Comparison of ENCODE assay signal across 10 cellular contexts in the genomic region with DNA sequence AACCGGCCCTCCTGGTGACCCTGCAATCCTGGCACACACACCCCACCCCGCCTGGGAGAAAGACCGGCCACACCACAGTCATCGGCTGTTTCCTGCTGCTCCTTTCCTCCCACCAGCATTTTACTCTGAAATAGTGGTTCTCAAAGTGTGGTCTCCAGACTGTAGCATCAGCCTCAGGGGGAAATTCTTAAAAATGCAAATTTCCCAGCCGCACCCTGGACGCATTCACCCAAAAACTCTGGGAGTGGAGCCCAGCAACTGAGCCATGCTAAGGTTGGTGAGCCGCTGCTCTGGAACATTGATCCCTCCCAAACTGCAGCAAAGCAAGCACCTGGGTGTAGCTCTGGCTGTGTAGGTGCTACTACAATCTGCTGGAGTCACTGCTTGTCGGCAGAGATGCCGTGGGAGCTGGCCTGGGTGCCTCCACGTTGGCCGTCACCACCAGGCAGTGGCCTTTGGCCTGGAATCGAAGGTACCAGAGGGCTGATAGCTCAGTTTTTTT. TPM values are rescaled to one million over a fixed set of nuclear protein-coding genes. Genes with fewer than 3 reads are reported as not detected.
DNase-seq lines count a peak whose midpoint lies in the region; ATAC-seq lines count a peak whose summit lies in the region.
"Had no signal": no experiment of that assay in that cellular context is flagged by ENCODE, and none has a peak within 500 bp of the region (broad histone marks: within the 10 kb centered on the region; RNA-seq: fewer than 3 reads in every experiment).

No MANE protein-coding gene starts in this region.

- H3K27ac ChIP-seq in muscle layer of colon (ENCODE audit: low read depth, low read length), result peak overlapping the region; percentile 68

- no peaks in the 10 kb centered on the region for H3K27me3 ChIP-seq in muscle layer of colon (ENCODE audit: control insufficient read depth in 1 of 2, insufficient read depth in 2 of 2, low read length in 2 of 2)

- H3K36me3 Mint-ChIP-seq in activated naive CD8-positive, alpha-beta T cell treated with anti-CD3 and anti-CD28 coated beads for 36 hours, result peaks cover 1% of the 10 kb centered on the region

- no peaks in the 10 kb centered on the region for H3K9me3 ChIP-seq in muscle layer of colon (ENCODE audit: low read length)
- H3K9me3 ChIP-seq: SK-N-SH had no signal

- peaks cover 21% of the 10 kb centered on the region for H3K4me1 Mint-ChIP-seq in activated naive CD8-positive, alpha-beta T cell treated with anti-CD3 and anti-CD28 coated beads for 36 hours

- H3K9ac ChIP-seq in muscle layer of colon (ENCODE audit: low read length), result no peak overlapping the region
- H3K9ac ChIP-seq: SK-N-SH had no signal

- H3K4me3 Mint-ChIP-seq in activated naive CD8-positive, alpha-beta T cell treated with anti-CD3 and anti-CD28 coated beads for 36 hours, result no peak overlapping the region

- DNase-seq in stimulated activated naive CD4-positive, alpha-beta T cell treated with Interleukin-2 at 50 U/mL for 16 hours (lab: John Stamatoyannopoulos, UW), result peak; percentile 12
- DNase-seq in stimulated activated naive CD4-positive, alpha-beta T cell (lab: John Stamatoyannopoulos, UW), result no peak
- DNase-seq in activated naive CD8-positive, alpha-beta T cell treated with anti-CD3 and anti-CD28 coated beads for 36 hours, result peak; percentile 13
- no peak for DNase-seq in cortex of kidney (lab: John Stamatoyannopoulos, UW)
- no peak for DNase-seq in DMS153 (lab: John Stamatoyannopoulos, UW)
- DNase-seq: DMS 273 treated with DMSO at 0.1 percent for 48 hours, SK-N-SH had no signal

- peaks cover 4% of the 10 kb centered on the region for H3K27me3 Mint-ChIP-seq in activated naive CD8-positive, alpha-beta T cell treated with anti-CD3 and anti-CD28 coated beads for 36 hours

- ATAC-seq in GM18498 (IDR thresholded peaks at IDR 0.05; ENCODE audit: unreplicated experiment), result no peak
- ATAC-seq in GM21423 (IDR thresholded peaks at IDR 0.05; ENCODE audit: unreplicated experiment), result no peak

- H3K9me3 Mint-ChIP-seq in activated naive CD8-positive, alpha-beta T cell treated with anti-CD3 and anti-CD28 coated beads for 36 hours, result peaks cover 4% of the 10 kb centered on the region

- H3K4me3 ChIP-seq in muscle layer of colon (ENCODE audit: low read depth in 1 of 2, low read length in 2 of 2), result peak overlapping the region in 1 of 2 donors; percentile 82

- no peaks in the 10 kb centered on the region for H3K36me3 ChIP-seq in muscle layer of colon (ENCODE audit: insufficient read depth, low read length)

- no peaks in the 10 kb centered on the region for H3K4me1 ChIP-seq in muscle layer of colon (ENCODE audit: insufficient read depth, low read length)

- peak overlapping the region; percentile 70 for H3K27ac Mint-ChIP-seq in activated naive CD8-positive, alpha-beta T cell treated with anti-CD3 and anti-CD28 coated beads for 36 hours

RNA-seq across cellular contexts. Expression of a gene that starts 38.4 kb away (rescaled TPM):
- 1 to 10 TPM; 3.1 to 3.8 TPM for total RNA-seq in activated naive CD8-positive, alpha-beta T cell treated with anti-CD3 and anti-CD28 coated beads for 36 hours

Comparison
In these comparisons a context has a peak if more than half of its experiments do, and no peak if none do; other contexts are left out.
1. DNase-seq: peak in stimulated activated naive CD4-positive, alpha-beta T cell treated with Interleukin-2 at 50 U/mL for 16 hours (single experiment) and activated naive CD8-positive, alpha-beta T cell treated with anti-CD3 and anti-CD28 coated beads for 36 hours (single experiment); none in stimulated activated naive CD4-positive, alpha-beta T cell (0 of 6), cortex of kidney (single experiment) and DMS153 (single experiment).